Comparison of ENCODE assay signal across 8 cellular contexts in the genomic region with DNA sequence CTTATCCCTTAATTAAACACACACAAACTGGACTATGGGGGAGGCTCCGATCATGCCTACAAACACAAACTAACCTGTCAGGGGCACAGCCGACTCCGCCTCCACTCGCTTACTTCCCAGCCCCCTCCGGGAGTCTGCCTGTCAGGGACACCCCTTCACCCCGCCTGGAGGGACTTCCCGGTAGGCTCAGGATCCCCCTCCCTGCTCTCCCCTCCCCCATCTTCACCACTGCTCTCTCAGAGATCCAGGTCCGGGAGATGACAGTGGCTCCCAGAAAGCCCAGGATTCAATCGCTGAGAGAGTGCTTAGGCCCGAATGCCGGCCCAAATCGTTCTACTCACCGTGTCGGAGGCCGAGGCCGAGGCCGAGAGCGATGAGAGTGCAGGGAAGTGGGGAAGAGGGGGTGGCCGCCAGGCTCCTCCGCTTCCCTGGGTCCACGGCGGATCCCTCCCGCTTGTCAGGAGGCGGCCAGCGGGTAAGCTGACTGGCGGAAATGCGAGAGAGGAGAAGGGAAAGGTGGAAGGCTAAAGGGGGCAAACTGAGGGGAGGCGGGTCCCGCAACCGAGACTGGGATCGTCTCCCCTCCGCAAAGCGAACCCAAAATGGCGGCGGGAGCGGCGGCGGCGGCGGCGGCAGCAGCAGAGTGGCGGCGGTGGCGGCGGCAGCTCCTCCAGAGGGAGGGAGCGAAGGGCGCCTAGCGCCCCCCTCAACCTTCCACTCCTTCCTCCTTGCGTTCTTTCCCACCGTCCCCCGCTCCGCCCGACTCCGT. TPM values are rescaled to one million over a fixed set of nuclear protein-coding genes. Genes with fewer than 3 reads are reported as not detected.
DNase-seq lines count a peak whose midpoint lies in the region; ATAC-seq and TF ChIP-seq lines count a peak whose summit lies in the region.
"Not testable (repeated sequence)": the region's sequence is repeated elsewhere in the genome, so short reads cannot be mapped to it uniquely, and the experiment has no call there.

No MANE protein-coding gene starts in this region.

- H3K79me1 ChIP-seq in mesendoderm (ENCODE audit: low read length), result not testable (repeated sequence)

- not testable (repeated sequence) for H3K4me1 ChIP-seq in mesendoderm (ENCODE audit: control insufficient read depth, low read depth, low read length)

- H3K4me1 Mint-ChIP-seq in endothelial cell (ENCODE audit: unreplicated experiment), result peaks cover 15% of the 10 kb centered on the region

- TF ChIP-seq CTCF in AG09319 (IDR thresholded peaks at IDR 0.05; ENCODE audit: low read depth, low read length); RWPE1 (conservative IDR thresholded peaks at IDR 0.05; ENCODE audit: low read depth); endothelial cell (IDR thresholded peaks at IDR 0.05; ENCODE audit: unreplicated experiment): not testable (repeated sequence)

- H3K27ac ChIP-seq in RWPE1 (peak overlapping the region; percentile 94), mesendoderm (ENCODE audit: low read depth, low read length) (peak overlapping the region; percentile 84)

- DNase-seq in AG09319 (ENCODE audit: extremely low read depth, low read depth) (peak; percentile 12), RWPE1 (ENCODE audit: low spot score) (peak; percentile 26), activated T-helper 1 cell treated with Interleukin-2 at 50 U/mL for 16 hours (ENCODE audit: low read depth) (peak; percentile 50), endothelial cell (ENCODE audit: low spot score) (peak; percentile 72), mesendoderm (peak; percentile 73)
- peak; percentile 48 to 58 for DNase-seq in stimulated activated CD4-positive, alpha-beta T cell treated with anti-CD3 and anti-CD28 coated beads, Interleukin-2, amount 100 ng/mL, for 48 hours

- H4K5ac ChIP-seq in mesendoderm (ENCODE audit: low read length), result not testable (repeated sequence)

- H3K4me3 ChIP-seq in mesendoderm (ENCODE audit: low read length), result peak overlapping the region; percentile 83

- peaks cover 13% of the 10 kb centered on the region for H3K36me3 Mint-ChIP-seq in endothelial cell (ENCODE audit: low read depth, unreplicated experiment)

- H3K9ac ChIP-seq in mesendoderm (ENCODE audit: low read length), result peak overlapping the region; percentile 77

- WGBS in mesendoderm (ENCODE audit: extremely low coverage, insufficient coverage, low lambda C conversion rate), result no CpG with 5 or more reads among the region's 54 CpGs

- peak overlapping the region; percentile 96 for H3K4me3 Mint-ChIP-seq in endothelial cell (ENCODE audit: unreplicated experiment)

- POLR2A ChIA-PET in RWPE1 (lab: Yijun Ruan, JAX; ENCODE audit: low non-redundant PET), result not testable (repeated sequence)

- not testable (repeated sequence) for H2AK5ac ChIP-seq in mesendoderm (ENCODE audit: low read length)

- H2BK15ac ChIP-seq in mesendoderm (replicated peaks; ENCODE audit: low read depth), result not testable (repeated sequence)

- ATAC-seq in GM19397 (IDR thresholded peaks at IDR 0.05; ENCODE audit: unreplicated experiment), result peak; percentile 31
- ATAC-seq in HG03457 (IDR thresholded peaks at IDR 0.05; ENCODE audit: unreplicated experiment), result peak; percentile 11

- peak overlapping the region; percentile 88 for H3K56ac ChIP-seq in mesendoderm (ENCODE audit: low read length)

- H3K9me3 Mint-ChIP-seq in endothelial cell (ENCODE audit: unreplicated experiment), result not testable (repeated sequence)

- not testable (repeated sequence) for H3K27me3 ChIP-seq in mesendoderm (ENCODE audit: insufficient read depth, low read length, poor library complexity)

- peak overlapping the region; percentile 91 for H3K27ac Mint-ChIP-seq in endothelial cell (ENCODE audit: unreplicated experiment)

- H3K79me2 ChIP-seq in mesendoderm (ENCODE audit: control insufficient read depth, insufficient read depth, low read length), result peaks cover 50% of the 10 kb centered on the region

- not testable (repeated sequence) for H4K8ac ChIP-seq in mesendoderm (ENCODE audit: low read depth, low read length)

- H3K36me3 ChIP-seq in mesendoderm (ENCODE audit: control insufficient read depth, insufficient read depth, low read length), result not testable (repeated sequence)

- peak overlapping the region; percentile 34 for H3K18ac ChIP-seq in mesendoderm (ENCODE audit: low read length)

- peak overlapping the region; percentile 14 for H2BK5ac ChIP-seq in mesendoderm (ENCODE audit: low read length)

- not testable (repeated sequence) for H3K4ac ChIP-seq in mesendoderm (ENCODE audit: low read depth, low read length)

- CTCF ChIA-PET in RWPE1 (lab: Yijun Ruan, JAX), result not testable (repeated sequence)

- not testable (repeated sequence) for H2BK120ac ChIP-seq in mesendoderm (ENCODE audit: low read depth, low read length)

- H3K4me2 ChIP-seq in mesendoderm (ENCODE audit: low read length), result peak overlapping the region; percentile 20

- H3K23ac ChIP-seq in mesendoderm (ENCODE audit: low read length), result peak overlapping the region; percentile 24

- peaks cover 13% of the 10 kb centered on the region for H3K27me3 Mint-ChIP-seq in endothelial cell (ENCODE audit: unreplicated experiment)

RNA-seq across cellular contexts. Expression of gene ASH1L, which starts 0.6 kb away (rescaled TPM):
- 28.5 TPM for total RNA-seq in endothelial cell (ENCODE audit: unreplicated experiment)
- polyA plus RNA-seq in mesendoderm (2013, experiment 1 of 2), result 4.7 TPM
- polyA plus RNA-seq in mesendoderm (2013, experiment 2 of 2), result 4.6 TPM

RNA-seq across cellular contexts. Expression of gene MSTO1, which starts 48.0 kb away (rescaled TPM):
- total RNA-seq in endothelial cell (ENCODE audit: unreplicated experiment), result 34.5 TPM
- polyA plus RNA-seq in mesendoderm (2013, experiment 1 of 2), result 21.4 TPM
- 22.7 TPM for polyA plus RNA-seq in mesendoderm (2013, experiment 2 of 2)

Comparison
In these comparisons a context has a peak if more than half of its experiments do, and no peak if none do; other contexts are left out.
1. Peak in every context shown above with its lines: DNase-seq, ATAC-seq, H3K4me3 ChIP-seq and H3K27ac ChIP-seq.
2. DNase-seq: peak in every context shown above with its lines; median percentile 73 in mesendoderm; 72 in endothelial cell; 53 in stimulated activated CD4-positive, alpha-beta T cell treated with anti-CD3 and anti-CD28 coated beads, Interleukin-2, amount 100 ng/mL, for 48 hours; 50 in activated T-helper 1 cell treated with Interleukin-2 at 50 U/mL for 16 hours; 26 in RWPE1; 12 in AG09319.